In the genomic region with DNA sequence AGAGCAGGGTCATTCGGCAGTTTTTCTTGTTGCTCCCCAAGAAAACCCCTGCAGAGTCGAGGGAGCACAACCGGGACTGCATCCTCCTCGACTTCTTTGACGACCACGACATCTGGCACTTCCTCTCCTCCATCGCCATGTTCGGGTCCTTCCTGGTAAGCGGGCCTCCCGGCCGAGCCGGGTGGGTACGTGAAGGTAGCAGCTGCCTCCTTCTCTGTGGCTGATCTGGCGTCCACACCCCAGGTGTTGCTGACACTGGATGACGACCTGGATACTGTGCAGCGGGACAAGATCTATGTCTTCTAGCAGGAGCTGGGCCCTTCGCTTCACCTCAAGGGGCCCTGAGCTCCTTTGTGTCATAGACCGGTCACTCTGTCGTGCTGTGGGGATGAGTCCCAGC, we compare ENCODE assay signal across 24 cellular contexts. TPM values are rescaled to one million over a fixed set of nuclear protein-coding genes. Genes with fewer than 3 reads are reported as not detected.
DNase-seq lines count a peak whose midpoint lies in the region; ATAC-seq, FAIRE-seq and TF ChIP-seq lines count a peak whose summit lies in the region.
"Had no signal": no experiment of that assay in that cellular context is flagged by ENCODE, and none has a peak within 500 bp of the region (broad histone marks: within the 10 kb centered on the region; RNA-seq: fewer than 3 reads in every experiment).

No MANE protein-coding gene starts in this region.

- no peaks in the 10 kb centered on the region for H3K36me3 ChIP-seq in CD4-positive, alpha-beta memory T cell (ENCODE audit: insufficient read depth, low read length)
- H3K36me3 ChIP-seq in HepG2 (replicated peaks in 1 of 2; ENCODE audit: control insufficient read depth in 1 of 2, insufficient read depth in 2 of 2, low read length in 2 of 2), result peaks cover 3 to 6% of the 10 kb centered on the region in 2 experiments; a peak in 2 of 5 replicates
- H3K36me3 ChIP-seq in sigmoid colon, result peaks cover 15 to 51% (median 33%) of the 10 kb centered on the region in 4 donors
- H3K36me3 ChIP-seq in adrenal gland (replicated peaks in 1 of 2), result peaks cover 0 to 42% of the 10 kb centered on the region in 2 donors

- POLR2A ChIA-PET in CD4-positive, alpha-beta memory T cell (lab: Charles Lee; ENCODE audit: partially characterized antibody), result interaction anchor here (1.0 to 3.2 kb wide), 2 partner anchors 17 to 34 kb away, joined by 3 to 17 read pairs; a partner anchor contains a TSS
- POLR2A ChIA-PET in HepG2 (lab: Yijun Ruan, JAX), result interaction anchor here (1.0 kb wide), 1 partner anchor 17 kb away, joined by 3 read pairs; a partner anchor contains a TSS

- peaks cover 0 to 22% (median 7%) of the 10 kb centered on the region in 4 donors for H3K4me1 Mint-ChIP-seq in CD4-positive, alpha-beta memory T cell
- peaks cover 10% of the 10 kb centered on the region for H3K4me1 Mint-ChIP-seq in T-helper 17 cell

- H3K4me2 ChIP-seq in HepG2 (ENCODE audit: low read depth, low read length), result no peak overlapping the region

- no peak overlapping the region for H3K9ac ChIP-seq in HepG2 (ENCODE audit: insufficient read depth, low read depth, low read length)

- no peak for DNase-seq in CD4-positive, alpha-beta memory T cell
- DNase-seq in T-helper 17 cell, result no peak
- no peak for DNase-seq in HepG2 (ENCODE audit: low spot score)
- DNase-seq in sigmoid colon, result no peak
- no peak for DNase-seq in NCI-H446 (lab: John Stamatoyannopoulos, UW)
- DNase-seq in adrenal gland, result no peak
- DNase-seq: activated CD4-positive, alpha-beta T cell treated with anti-CD3 and anti-CD28 coated beads, Interleukin-2, amount 50 U/mL, for 1 hour; activated naive CD4-positive, alpha-beta T cell treated with anti-CD3 and anti-CD28 coated beads, Interleukin-2, amount 50 U/mL, for 16 hours; anterior cingulate cortex; cortex of kidney; endodermal cell; IMR-90; NCI-H1092; NCI-H187; NCI-H2171; NCI-H524 treated with DMSO at 0.1 percent for 48 hours; occipital lobe; SHP77 treated with DMSO at 0.1 percent for 48 hours; substantia nigra; T-helper 9 cell; WERI-Rb-1 had no signal

- no peaks in the 10 kb centered on the region for H4K20me1 ChIP-seq in HepG2 (ENCODE audit: insufficient read depth, low read length)

- no peak overlapping the region for H3K4me3 ChIP-seq in CD4-positive, alpha-beta memory T cell (ENCODE audit: low read length in 2 of 2)
- H3K4me3 ChIP-seq in HepG2 (replicated peaks in 1 of 3; ENCODE audit: insufficient read depth in 1 of 3, low read depth in 2 of 3, low read length in 3 of 3), result no peak overlapping the region
- no peak overlapping the region for H3K4me3 ChIP-seq in sigmoid colon
- H3K4me3 ChIP-seq in adrenal gland, result no peak overlapping the region
- H3K4me3 ChIP-seq: cardiac muscle cell had no signal

- ATAC-seq in T-helper 17 cell (no peak), HepG2 (no peak), GM19452 (IDR thresholded peaks at IDR 0.05; ENCODE audit: unreplicated experiment) (no peak)

- CTCF ChIA-PET in CD4-positive, alpha-beta memory T cell (lab: Charles Lee; ENCODE audit: partially characterized antibody), result interaction anchor here (1.0 to 1.8 kb wide), 3 partner anchors 17 to 642 kb away, joined by 4 to 5 read pairs (median 5); a partner anchor contains a TSS
- CTCF ChIA-PET in HepG2 (lab: Yijun Ruan, JAX; ENCODE audit: low intra/inter-chr PET ratio, low total read pairs), result no interaction called here

- TF ChIP-seq CTCF in HepG2 (CRISPR knock-in tag; IDR thresholded peaks at IDR 0.05) (no peak), sigmoid colon (IDR thresholded peaks at IDR 0.05) (no peak), adrenal gland (IDR thresholded peaks at IDR 0.05) (no peak)

- no peak for TF ChIP-seq EP300 in HepG2 (IDR thresholded peaks at IDR 0.05; ENCODE audit: low read depth in 2 of 2, low read length in 2 of 2)
- TF ChIP-seq EP300 in HepG2 (CRISPR knock-in tag; IDR thresholded peaks at IDR 0.05; ENCODE audit: borderline replicate concordance), result no peak
- TF ChIP-seq EP300 in sigmoid colon (IDR thresholded peaks at IDR 0.05), result no peak

- no peak overlapping the region for H3K27ac ChIP-seq in CD4-positive, alpha-beta memory T cell (ENCODE audit: low read depth, low read length)
- H3K27ac ChIP-seq in HepG2 (ENCODE audit: extremely low read length, insufficient read depth, low read length), result no peak overlapping the region
- H3K27ac ChIP-seq in sigmoid colon, result peak overlapping the region in 3 of 4 donors; percentile 90 to 99 (median 97)
- H3K27ac ChIP-seq in adrenal gland, result peak overlapping the region in 1 of 5 donors; percentile 40
- H3K27ac ChIP-seq: cardiac muscle cell, WERI-Rb-1 had no signal

- H3K36me3 Mint-ChIP-seq in CD4-positive, alpha-beta memory T cell, result peaks cover 0 to 17% of the 10 kb centered on the region in 2 donors
- H3K36me3 Mint-ChIP-seq in T-helper 17 cell (ENCODE audit: low read depth), result no peaks in the 10 kb centered on the region

- no peaks in the 10 kb centered on the region for H3K9me3 Mint-ChIP-seq in CD4-positive, alpha-beta memory T cell
- H3K9me3 Mint-ChIP-seq: endodermal cell had no signal

- no TSS peak for BruUV-seq in HepG2 (replicated peaks; lab: Mats Ljungman, UMichigan)

- no peak for TF ChIP-seq RAD21 in HepG2 (CRISPR knock-in tag; IDR thresholded peaks at IDR 0.05)

- no peak overlapping the region for H2AFZ ChIP-seq in HepG2 (ENCODE audit: low read length)

- no peaks in the 10 kb centered on the region for H3K4me1 ChIP-seq in CD4-positive, alpha-beta memory T cell (ENCODE audit: insufficient read depth, low read length)
- peaks cover 9% of the 10 kb centered on the region for H3K4me1 ChIP-seq in HepG2 (ENCODE audit: insufficient read depth, low read length)
- peaks cover 0 to 21% (median 19%) of the 10 kb centered on the region in 4 donors for H3K4me1 ChIP-seq in sigmoid colon
- no peaks in the 10 kb centered on the region for H3K4me1 ChIP-seq in adrenal gland (replicated peaks in 1 of 2)

- no peaks in the 10 kb centered on the region for H3K9me3 ChIP-seq in CD4-positive, alpha-beta memory T cell (ENCODE audit: control insufficient read depth in 1 of 2, low read length in 2 of 2)
- H3K9me3 ChIP-seq in T-helper 17 cell (ENCODE audit: control insufficient read depth, low read length, poor library complexity, severe bottlenecking) (no peaks in the 10 kb centered on the region), HepG2 (ENCODE audit: low read length) (no peaks in the 10 kb centered on the region), sigmoid colon (no peaks in the 10 kb centered on the region), adrenal gland (replicated peaks in 1 of 3) (no peaks in the 10 kb centered on the region)

- no peaks in the 10 kb centered on the region for H3K27me3 Mint-ChIP-seq in CD4-positive, alpha-beta memory T cell
- no peaks in the 10 kb centered on the region for H3K27me3 Mint-ChIP-seq in T-helper 17 cell

- no peaks in the 10 kb centered on the region for H3K27me3 ChIP-seq in CD4-positive, alpha-beta memory T cell (ENCODE audit: insufficient read depth, low read length)
- no peaks in the 10 kb centered on the region for H3K27me3 ChIP-seq in HepG2 (ENCODE audit: control insufficient read depth in 1 of 2, insufficient read depth in 2 of 2, low read length in 2 of 2)
- no peaks in the 10 kb centered on the region for H3K27me3 ChIP-seq in sigmoid colon
- H3K27me3 ChIP-seq in adrenal gland, result no peaks in the 10 kb centered on the region
- H3K27me3 ChIP-seq: cardiac muscle cell had no signal

- WGBS in HepG2 (ENCODE audit: low lambda C conversion rate), result 97% methylated on average over 18 of the region's 19 CpGs
- WGBS in sigmoid colon, 2 donors, result 88 to 96% methylated on average over 19 of the region's 19 CpGs
- 90 to 94% (median 92%) methylated on average over 14 to 19 of the region's 19 CpGs for WGBS in adrenal gland, 4 donors

- in situ Hi-C loops in HepG2 (cut with HindIII; ENCODE audit: extremely low pct_ligation_motif_present, low pct_unique_long_range_greater_than_20kb), result no loop called here

- no peaks in the 10 kb centered on the region for H3K79me2 ChIP-seq in HepG2 (ENCODE audit: insufficient read depth, low read length)

- FAIRE-seq in HepG2 (lab: Jason Lieb, UNC), result no peak
- FAIRE-seq: frontal cortex had no signal

- peak overlapping the region; percentile 30 to 82 (median 64) for H3K27ac Mint-ChIP-seq in CD4-positive, alpha-beta memory T cell
- H3K27ac Mint-ChIP-seq in T-helper 17 cell, result peak overlapping the region; percentile 79
- H3K27ac Mint-ChIP-seq: endodermal cell had no signal

- no peak for TF ChIP-seq POLR2A in HepG2 (IDR thresholded peaks at IDR 0.05; ENCODE audit: insufficient read depth in 1 of 2, low read depth in 2 of 2, low read length in 2 of 2)
- TF ChIP-seq POLR2A in sigmoid colon (IDR thresholded peaks at IDR 0.05), result no peak
- TF ChIP-seq POLR2A in adrenal gland (IDR thresholded peaks at IDR 0.05), result no peak

- intact Hi-C loops in CD4-positive, alpha-beta memory T cell (cut with micrococcal nuclease), result no loop called here
- intact Hi-C loops in HepG2 (cut with micrococcal nuclease; ENCODE audit: unreplicated experiment) (no loop called here), sigmoid colon (cut with DNase I) (loop anchor here (2.0 to 5.0 kb wide), 2 partner anchors 15 to 48 kb away; no protein-coding TSS in a partner anchor), adrenal gland (cut with DNase I) (no loop called here)

- no peak overlapping the region for H3K4me3 Mint-ChIP-seq in CD4-positive, alpha-beta memory T cell
- H3K4me3 Mint-ChIP-seq in T-helper 17 cell, result peak overlapping the region; percentile 43
- H3K4me3 Mint-ChIP-seq: endodermal cell had no signal

RNA-seq across cellular contexts. Expression of a gene that starts 3.4 kb away (rescaled TPM):
- 10 to 100 TPM; 17.7 to 19.7 TPM for total RNA-seq in CD4-positive, alpha-beta memory T cell
- under 1 TPM; 0.15 to 0.36 TPM for polyA plus RNA-seq in CD4-positive, alpha-beta memory T cell
- total RNA-seq in T-helper 17 cell, result 1 to 10 TPM; 8.7 to 9.6 TPM
- 75.4 and 93.7 TPM in 2 replicates for total RNA-seq in HepG2 (2016; rRNA removed; fragmentation: Illumina TruSeq; extraction: Trizol)
- total RNA-seq in HepG2 (2016; cell fraction: cytosol; rRNA removed; fragmentation: Illumina TruSeq; extraction: Trizol; ENCODE audit: low read depth), result 15.8 and 16.5 TPM in 2 replicates
- 83.7 and 102 TPM in 2 replicates for total RNA-seq in HepG2 (2016; cell fraction: insoluble cytoplasmic fraction; rRNA removed; fragmentation: Illumina TruSeq; extraction: Trizol)
- 20.1 and 22.3 TPM in 2 replicates for total RNA-seq in HepG2 (2016; cell fraction: membrane; rRNA removed; fragmentation: Illumina TruSeq; extraction: Trizol)
- 36.8 and 37.1 TPM in 2 replicates for total RNA-seq in HepG2 (2016; cell fraction: nucleus; rRNA removed; fragmentation: Illumina TruSeq; extraction: Trizol)
- polyA plus RNA-seq in HepG2 (2011; rRNA removed), result 12.6 and 14.1 TPM in 2 replicates
- polyA plus RNA-seq in HepG2 (2011; cell fraction: cytosol; rRNA removed), result 11.6 and 11.8 TPM in 2 replicates
- polyA plus RNA-seq in HepG2 (2011; cell fraction: nucleus; rRNA removed), result 25.0 and 34.5 TPM in 2 replicates
- 3.6 and 5.8 TPM in 2 replicates for polyA plus RNA-seq in HepG2 (2012)
- 19.4 and 20.0 TPM in 2 replicates for polyA plus RNA-seq in HepG2 (2016; cell fraction: cytosol; fragmentation: Illumina TruSeq; extraction: Trizol; ENCODE audit: low read depth)
- 110 TPM in 2 replicates for polyA plus RNA-seq in HepG2 (2016; cell fraction: insoluble cytoplasmic fraction; fragmentation: Illumina TruSeq; extraction: Trizol; ENCODE audit: low read depth)
- 20.4 and 20.8 TPM in 2 replicates for polyA plus RNA-seq in HepG2 (2016; cell fraction: membrane; fragmentation: Illumina TruSeq; extraction: Trizol; ENCODE audit: low read depth)
- polyA plus RNA-seq in HepG2 (2016; cell fraction: nucleus; fragmentation: Illumina TruSeq; extraction: Trizol; ENCODE audit: insufficient read depth, low read depth), result 55.4 and 61.9 TPM in 2 replicates
- polyA minus RNA-seq in HepG2 (2011; rRNA and poly(A)+ RNA removed; ENCODE audit: low replicate concordance), result 1.5 and 8.0 TPM in 2 replicates
- 2.4 and 3.3 TPM in 2 replicates for polyA minus RNA-seq in HepG2 (2011; cell fraction: cytosol; rRNA and poly(A)+ RNA removed)
- polyA minus RNA-seq in HepG2 (2011; cell fraction: nucleus; rRNA and poly(A)+ RNA removed), result 5.0 and 7.5 TPM in 2 replicates
- total RNA-seq in sigmoid colon, result over 10,000 TPM in 3 of 4 donors, 1,000 to 10,000 TPM in 1; 6,854 to 14,048 (median 12,596) TPM
- polyA plus RNA-seq in sigmoid colon, result 1,000 to 10,000 TPM in 1 of 3 donors, 100 to 1,000 TPM in 2; 112 to 1,100 (median 337) TPM
- 1,000 to 10,000 TPM in 1 of 8 donors, 100 to 1,000 TPM in 7; 117 to 1,290 (median 739) TPM for total RNA-seq in adrenal gland
- polyA plus RNA-seq in adrenal gland, result 1,000 to 10,000 TPM in 1 of 3 donors, 100 to 1,000 TPM in 2; 489 to 1,184 (median 817) TPM

RNA-seq across cellular contexts. Expression of a gene that starts 17.2 kb away (rescaled TPM):
- total RNA-seq in CD4-positive, alpha-beta memory T cell, result 10 to 100 TPM; 60.2 to 67.3 TPM
- 1 to 10 TPM; 2.1 to 4.1 TPM for polyA plus RNA-seq in CD4-positive, alpha-beta memory T cell
- total RNA-seq in T-helper 17 cell, result 100 to 1,000 TPM; 106 to 118 TPM
- 6.8 and 11.5 TPM in 2 replicates for total RNA-seq in HepG2 (2016; rRNA removed; fragmentation: Illumina TruSeq; extraction: Trizol)
- total RNA-seq in HepG2 (2016; cell fraction: cytosol; rRNA removed; fragmentation: Illumina TruSeq; extraction: Trizol; ENCODE audit: low read depth), result 8.7 and 10.3 TPM in 2 replicates
- total RNA-seq in HepG2 (2016; cell fraction: insoluble cytoplasmic fraction; rRNA removed; fragmentation: Illumina TruSeq; extraction: Trizol), result 6.4 and 12.0 TPM in 2 replicates
- 8.6 and 9.5 TPM in 2 replicates for total RNA-seq in HepG2 (2016; cell fraction: membrane; rRNA removed; fragmentation: Illumina TruSeq; extraction: Trizol)
- total RNA-seq in HepG2 (2016; cell fraction: nucleus; rRNA removed; fragmentation: Illumina TruSeq; extraction: Trizol), result 15.6 and 17.2 TPM in 2 replicates
- 26.8 and 28.0 TPM in 2 replicates for polyA plus RNA-seq in HepG2 (2011; rRNA removed)
- polyA plus RNA-seq in HepG2 (2011; cell fraction: cytosol; rRNA removed), result 10.5 and 14.3 TPM in 2 replicates
- 82.0 and 109 TPM in 2 replicates for polyA plus RNA-seq in HepG2 (2011; cell fraction: nucleus; rRNA removed)
- 15.1 and 15.4 TPM in 2 replicates for polyA plus RNA-seq in HepG2 (2012)
- 1.9 and 2.2 TPM in 2 replicates for polyA plus RNA-seq in HepG2 (2016; cell fraction: cytosol; fragmentation: Illumina TruSeq; extraction: Trizol; ENCODE audit: low read depth)
- polyA plus RNA-seq in HepG2 (2016; cell fraction: insoluble cytoplasmic fraction; fragmentation: Illumina TruSeq; extraction: Trizol; ENCODE audit: low read depth), result 7.8 and 8.9 TPM in 2 replicates
- 6.0 and 6.6 TPM in 2 replicates for polyA plus RNA-seq in HepG2 (2016; cell fraction: membrane; fragmentation: Illumina TruSeq; extraction: Trizol; ENCODE audit: low read depth)
- 24.9 and 26.7 TPM in 2 replicates for polyA plus RNA-seq in HepG2 (2016; cell fraction: nucleus; fragmentation: Illumina TruSeq; extraction: Trizol; ENCODE audit: insufficient read depth, low read depth)
- polyA minus RNA-seq in HepG2 (2011; rRNA and poly(A)+ RNA removed; ENCODE audit: low replicate concordance), result 25.1 and 71.4 TPM in 2 replicates
- 11.7 and 19.1 TPM in 2 replicates for polyA minus RNA-seq in HepG2 (2011; cell fraction: cytosol; rRNA and poly(A)+ RNA removed)
- polyA minus RNA-seq in HepG2 (2011; cell fraction: nucleus; rRNA and poly(A)+ RNA removed), result 32.3 and 34.8 TPM in 2 replicates
- total RNA-seq in sigmoid colon, result 10 to 100 TPM; 20.7 to 50.7 (median 28.5) TPM
- polyA plus RNA-seq in sigmoid colon, result 10 to 100 TPM in 2 of 3 donors, 1 to 10 TPM in 1; 7.6 to 33.1 (median 12.0) TPM
- 10 to 100 TPM; 23.4 to 87.1 (median 44.5) TPM for total RNA-seq in adrenal gland
- 10 to 100 TPM; 27.7 to 75.1 (median 48.8) TPM for polyA plus RNA-seq in adrenal gland

RNA-seq across cellular contexts. Expression of a gene that starts 36.1 kb away (rescaled TPM):
- 100 to 1,000 TPM; 300 to 325 TPM for total RNA-seq in CD4-positive, alpha-beta memory T cell
- polyA plus RNA-seq in CD4-positive, alpha-beta memory T cell, result 10 to 100 TPM; 33.3 to 84.2 TPM
- 100 to 1,000 TPM; 312 to 355 TPM for total RNA-seq in T-helper 17 cell
- total RNA-seq in HepG2 (2016; rRNA removed; fragmentation: Illumina TruSeq; extraction: Trizol), result 6.8 and 13.8 TPM in 2 replicates
- 7.8 and 8.9 TPM in 2 replicates for total RNA-seq in HepG2 (2016; cell fraction: cytosol; rRNA removed; fragmentation: Illumina TruSeq; extraction: Trizol; ENCODE audit: low read depth)
- total RNA-seq in HepG2 (2016; cell fraction: insoluble cytoplasmic fraction; rRNA removed; fragmentation: Illumina TruSeq; extraction: Trizol), result 8.1 and 12.0 TPM in 2 replicates
- 6.1 and 6.3 TPM in 2 replicates for total RNA-seq in HepG2 (2016; cell fraction: membrane; rRNA removed; fragmentation: Illumina TruSeq; extraction: Trizol)
- total RNA-seq in HepG2 (2016; cell fraction: nucleus; rRNA removed; fragmentation: Illumina TruSeq; extraction: Trizol), result 16.5 and 17.3 TPM in 2 replicates
- polyA plus RNA-seq in HepG2 (2011; rRNA removed), result 13.4 and 14.4 TPM in 2 replicates
- polyA plus RNA-seq in HepG2 (2011; cell fraction: cytosol; rRNA removed), result 6.8 and 10.0 TPM in 2 replicates
- 63.6 and 86.3 TPM in 2 replicates for polyA plus RNA-seq in HepG2 (2011; cell fraction: nucleus; rRNA removed)
- 4.8 and 7.7 TPM in 2 replicates for polyA plus RNA-seq in HepG2 (2012)
- polyA plus RNA-seq in HepG2 (2016; cell fraction: cytosol; fragmentation: Illumina TruSeq; extraction: Trizol; ENCODE audit: low read depth), result 1.6 and 1.8 TPM in 2 replicates
- 7.1 and 8.6 TPM in 2 replicates for polyA plus RNA-seq in HepG2 (2016; cell fraction: insoluble cytoplasmic fraction; fragmentation: Illumina TruSeq; extraction: Trizol; ENCODE audit: low read depth)
- polyA plus RNA-seq in HepG2 (2016; cell fraction: membrane; fragmentation: Illumina TruSeq; extraction: Trizol; ENCODE audit: low read depth), result 3.0 and 4.2 TPM in 2 replicates
- 59.8 and 63.8 TPM in 2 replicates for polyA plus RNA-seq in HepG2 (2016; cell fraction: nucleus; fragmentation: Illumina TruSeq; extraction: Trizol; ENCODE audit: insufficient read depth, low read depth)
- polyA minus RNA-seq in HepG2 (2011; rRNA and poly(A)+ RNA removed; ENCODE audit: low replicate concordance), result 16.5 and 37.7 TPM in 2 replicates
- 3.3 and 6.0 TPM in 2 replicates for polyA minus RNA-seq in HepG2 (2011; cell fraction: cytosol; rRNA and poly(A)+ RNA removed)
- 13.0 and 13.4 TPM in 2 replicates for polyA minus RNA-seq in HepG2 (2011; cell fraction: nucleus; rRNA and poly(A)+ RNA removed)
- 10 to 100 TPM; 22.1 to 55.1 (median 31.1) TPM for total RNA-seq in sigmoid colon
- 100 to 1,000 TPM in 1 of 3 donors, 10 to 100 TPM in 2; 18.0 to 116 (median 21.7) TPM for polyA plus RNA-seq in sigmoid colon
- total RNA-seq in adrenal gland, result 10 to 100 TPM; 22.6 to 54.4 (median 42.2) TPM
- 10 to 100 TPM; 23.4 to 53.0 (median 45.4) TPM for polyA plus RNA-seq in adrenal gland

RNA-seq across cellular contexts. Expression of a gene that starts 36.7 kb away (rescaled TPM):
- 10 to 100 TPM; 41.8 to 50.1 TPM for total RNA-seq in CD4-positive, alpha-beta memory T cell
- 10 to 100 TPM; 20.7 to 45.0 TPM for polyA plus RNA-seq in CD4-positive, alpha-beta memory T cell
- total RNA-seq in T-helper 17 cell (10 to 100 TPM; 20.1 to 24.4 TPM), HepG2 (2016; rRNA removed; fragmentation: Illumina TruSeq; extraction: Trizol) (10.7 and 12.4 TPM in 2 replicates), sigmoid colon (10 to 100 TPM; 11.1 to 23.8 (median 12.8) TPM), adrenal gland (10 to 100 TPM; 11.3 to 33.8 (median 22.9) TPM)
- total RNA-seq in HepG2 (2016; cell fraction: cytosol; rRNA removed; fragmentation: Illumina TruSeq; extraction: Trizol; ENCODE audit: low read depth), result 4.7 and 5.5 TPM in 2 replicates
- total RNA-seq in HepG2 (2016; cell fraction: insoluble cytoplasmic fraction; rRNA removed; fragmentation: Illumina TruSeq; extraction: Trizol), result 10.0 and 10.5 TPM in 2 replicates
- total RNA-seq in HepG2 (2016; cell fraction: membrane; rRNA removed; fragmentation: Illumina TruSeq; extraction: Trizol), result 8.0 and 9.2 TPM in 2 replicates
- total RNA-seq in HepG2 (2016; cell fraction: nucleus; rRNA removed; fragmentation: Illumina TruSeq; extraction: Trizol), result 11.2 and 11.4 TPM in 2 replicates
- polyA plus RNA-seq in HepG2 (2011; rRNA removed) (12.6 and 12.8 TPM in 2 replicates), sigmoid colon (10 to 100 TPM in 2 of 3 donors, 1 to 10 TPM in 1; 6.2 to 12.0 (median 10.2) TPM), adrenal gland (10 to 100 TPM; 12.7 to 21.6 (median 19.7) TPM)
- 5.0 and 8.9 TPM in 2 replicates for polyA plus RNA-seq in HepG2 (2011; cell fraction: cytosol; rRNA removed)
- polyA plus RNA-seq in HepG2 (2011; cell fraction: nucleus; rRNA removed), result 20.8 and 21.2 TPM in 2 replicates
- 9.1 and 10.6 TPM in 2 replicates for polyA plus RNA-seq in HepG2 (2012)
- polyA plus RNA-seq in HepG2 (2016; cell fraction: cytosol; fragmentation: Illumina TruSeq; extraction: Trizol; ENCODE audit: low read depth), result 2.7 and 3.1 TPM in 2 replicates
- 10.6 and 13.7 TPM in 2 replicates for polyA plus RNA-seq in HepG2 (2016; cell fraction: insoluble cytoplasmic fraction; fragmentation: Illumina TruSeq; extraction: Trizol; ENCODE audit: low read depth)
- 4.7 and 5.8 TPM in 2 replicates for polyA plus RNA-seq in HepG2 (2016; cell fraction: membrane; fragmentation: Illumina TruSeq; extraction: Trizol; ENCODE audit: low read depth)
- polyA plus RNA-seq in HepG2 (2016; cell fraction: nucleus; fragmentation: Illumina TruSeq; extraction: Trizol; ENCODE audit: insufficient read depth, low read depth), result 26.2 and 27.4 TPM in 2 replicates
- polyA minus RNA-seq in HepG2 (2011; rRNA and poly(A)+ RNA removed; ENCODE audit: low replicate concordance), result 20.7 and 43.7 TPM in 2 replicates
- 10.5 and 12.9 TPM in 2 replicates for polyA minus RNA-seq in HepG2 (2011; cell fraction: cytosol; rRNA and poly(A)+ RNA removed)
- polyA minus RNA-seq in HepG2 (2011; cell fraction: nucleus; rRNA and poly(A)+ RNA removed), result 18.7 and 20.5 TPM in 2 replicates

RNA-seq across cellular contexts. Expression of a gene that starts 51.7 kb away (rescaled TPM):
- total RNA-seq in CD4-positive, alpha-beta memory T cell, result 10 to 100 TPM; 61.6 to 64.2 TPM
- polyA plus RNA-seq in CD4-positive, alpha-beta memory T cell, result 10 to 100 TPM; 16.4 to 23.7 TPM
- 10 to 100 TPM; 31.1 to 43.4 TPM for total RNA-seq in T-helper 17 cell
- total RNA-seq in HepG2 (2016; rRNA removed; fragmentation: Illumina TruSeq; extraction: Trizol), result 104 and 178 TPM in 2 replicates
- 34.4 and 37.3 TPM in 2 replicates for total RNA-seq in HepG2 (2016; cell fraction: cytosol; rRNA removed; fragmentation: Illumina TruSeq; extraction: Trizol; ENCODE audit: low read depth)
- 107 and 164 TPM in 2 replicates for total RNA-seq in HepG2 (2016; cell fraction: insoluble cytoplasmic fraction; rRNA removed; fragmentation: Illumina TruSeq; extraction: Trizol)
- 37.1 and 43.1 TPM in 2 replicates for total RNA-seq in HepG2 (2016; cell fraction: membrane; rRNA removed; fragmentation: Illumina TruSeq; extraction: Trizol)
- total RNA-seq in HepG2 (2016; cell fraction: nucleus; rRNA removed; fragmentation: Illumina TruSeq; extraction: Trizol), result 42.3 and 46.9 TPM in 2 replicates
- 27.0 and 28.8 TPM in 2 replicates for polyA plus RNA-seq in HepG2 (2011; rRNA removed)
- polyA plus RNA-seq in HepG2 (2011; cell fraction: cytosol; rRNA removed), result 21.8 and 24.3 TPM in 2 replicates
- 15.1 and 15.4 TPM in 2 replicates for polyA plus RNA-seq in HepG2 (2011; cell fraction: nucleus; rRNA removed)
- polyA plus RNA-seq in HepG2 (2012), result 23.9 and 26.9 TPM in 2 replicates
- polyA plus RNA-seq in HepG2 (2016; cell fraction: cytosol; fragmentation: Illumina TruSeq; extraction: Trizol; ENCODE audit: low read depth), result 2.7 and 3.0 TPM in 2 replicates
- 70.7 and 75.2 TPM in 2 replicates for polyA plus RNA-seq in HepG2 (2016; cell fraction: insoluble cytoplasmic fraction; fragmentation: Illumina TruSeq; extraction: Trizol; ENCODE audit: low read depth)
- polyA plus RNA-seq in HepG2 (2016; cell fraction: membrane; fragmentation: Illumina TruSeq; extraction: Trizol; ENCODE audit: low read depth), result 12.5 and 14.8 TPM in 2 replicates
- polyA plus RNA-seq in HepG2 (2016; cell fraction: nucleus; fragmentation: Illumina TruSeq; extraction: Trizol; ENCODE audit: insufficient read depth, low read depth), result 26.9 and 30.3 TPM in 2 replicates
- polyA minus RNA-seq in HepG2 (2011; rRNA and poly(A)+ RNA removed; ENCODE audit: low replicate concordance), result 84.0 and 119 TPM in 2 replicates
- 68.8 and 69.8 TPM in 2 replicates for polyA minus RNA-seq in HepG2 (2011; cell fraction: cytosol; rRNA and poly(A)+ RNA removed)
- polyA minus RNA-seq in HepG2 (2011; cell fraction: nucleus; rRNA and poly(A)+ RNA removed), result 42.0 and 56.1 TPM in 2 replicates
- 10 to 100 TPM; 42.1 to 76.4 (median 58.0) TPM for total RNA-seq in sigmoid colon
- 10 to 100 TPM; 26.0 to 33.1 (median 28.8) TPM for polyA plus RNA-seq in sigmoid colon
- total RNA-seq in adrenal gland, result 100 to 1,000 TPM in 4 of 8 donors, 10 to 100 TPM in 4; 81.0 to 132 (median 102) TPM
- polyA plus RNA-seq in adrenal gland, result 10 to 100 TPM; 19.6 to 85.8 (median 29.5) TPM

Comparison
In these comparisons a context has a peak if more than half of its experiments do, and no peak if none do; other contexts are left out.
1. H3K27ac ChIP-seq: peak in sigmoid colon (3 of 4); none in CD4-positive, alpha-beta memory T cell (single experiment) and HepG2 (single experiment).
2. RNA of a gene that starts 3.4 kb away (total RNA-seq): 6,854 to 14,048 TPM in sigmoid colon; 117 to 1,290 TPM in adrenal gland, 15.8 to 102 TPM in HepG2, 17.7 to 19.7 TPM in CD4-positive, alpha-beta memory T cell and 8.7 to 9.6 TPM in T-helper 17 cell; every median in the first group is over 4 times any median in the second.
3. RNA of a gene that starts 36.1 kb away (total RNA-seq): 312 to 355 TPM in T-helper 17 cell and 300 to 325 TPM in CD4-positive, alpha-beta memory T cell; 22.6 to 54.4 TPM in adrenal gland, 22.1 to 55.1 TPM in sigmoid colon and 6.1 to 17.3 TPM in HepG2; every median in the first group is over 4 times any median in the second.